In the genomic region with DNA sequence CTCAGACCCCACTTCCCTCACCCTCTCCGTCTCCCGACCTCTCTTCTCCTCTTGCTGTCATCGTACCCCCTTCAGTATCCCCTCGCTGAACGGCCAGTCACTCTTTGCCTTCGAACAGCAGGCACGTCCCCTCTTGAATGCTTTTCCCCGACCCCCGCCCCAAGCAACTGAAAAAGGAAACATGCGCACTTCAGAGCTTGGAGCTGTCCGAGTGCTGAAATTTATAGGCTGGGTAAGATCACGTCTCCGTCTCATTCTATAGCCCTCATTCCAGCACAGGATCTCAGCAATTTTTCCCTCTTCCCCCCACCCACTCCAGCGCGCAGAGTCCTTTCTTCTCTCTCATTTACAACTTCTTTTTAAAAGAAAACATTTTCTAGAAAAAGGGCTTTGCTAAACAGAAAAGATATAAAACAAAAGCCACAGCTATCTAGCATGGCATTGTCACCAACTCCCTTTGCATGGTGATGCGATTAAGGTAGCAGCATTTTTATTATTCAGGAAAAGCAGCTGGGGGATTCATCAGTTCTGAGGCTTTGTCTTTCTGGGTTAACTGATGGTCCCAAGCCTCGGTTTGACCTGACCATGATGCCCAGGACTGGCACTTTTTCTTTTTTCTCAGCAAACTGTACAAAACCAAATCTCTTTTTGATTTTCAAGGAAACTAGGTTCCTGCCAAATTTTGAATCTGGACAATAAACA, we compare ENCODE assay signal across 1 cellular context.
TF ChIP-seq lines count a peak whose summit lies in the region.

A gene (plus strand): TSS at position 249 of the 702 bp plus-strand sequence. CDS start 522 bp downstream, outside the sequence.

TF ChIP-seq in GM12878, 131 proteins besides CTCF, POLR2A, EP300 and RAD21:
- TF ChIP-seq, protein P1, sequence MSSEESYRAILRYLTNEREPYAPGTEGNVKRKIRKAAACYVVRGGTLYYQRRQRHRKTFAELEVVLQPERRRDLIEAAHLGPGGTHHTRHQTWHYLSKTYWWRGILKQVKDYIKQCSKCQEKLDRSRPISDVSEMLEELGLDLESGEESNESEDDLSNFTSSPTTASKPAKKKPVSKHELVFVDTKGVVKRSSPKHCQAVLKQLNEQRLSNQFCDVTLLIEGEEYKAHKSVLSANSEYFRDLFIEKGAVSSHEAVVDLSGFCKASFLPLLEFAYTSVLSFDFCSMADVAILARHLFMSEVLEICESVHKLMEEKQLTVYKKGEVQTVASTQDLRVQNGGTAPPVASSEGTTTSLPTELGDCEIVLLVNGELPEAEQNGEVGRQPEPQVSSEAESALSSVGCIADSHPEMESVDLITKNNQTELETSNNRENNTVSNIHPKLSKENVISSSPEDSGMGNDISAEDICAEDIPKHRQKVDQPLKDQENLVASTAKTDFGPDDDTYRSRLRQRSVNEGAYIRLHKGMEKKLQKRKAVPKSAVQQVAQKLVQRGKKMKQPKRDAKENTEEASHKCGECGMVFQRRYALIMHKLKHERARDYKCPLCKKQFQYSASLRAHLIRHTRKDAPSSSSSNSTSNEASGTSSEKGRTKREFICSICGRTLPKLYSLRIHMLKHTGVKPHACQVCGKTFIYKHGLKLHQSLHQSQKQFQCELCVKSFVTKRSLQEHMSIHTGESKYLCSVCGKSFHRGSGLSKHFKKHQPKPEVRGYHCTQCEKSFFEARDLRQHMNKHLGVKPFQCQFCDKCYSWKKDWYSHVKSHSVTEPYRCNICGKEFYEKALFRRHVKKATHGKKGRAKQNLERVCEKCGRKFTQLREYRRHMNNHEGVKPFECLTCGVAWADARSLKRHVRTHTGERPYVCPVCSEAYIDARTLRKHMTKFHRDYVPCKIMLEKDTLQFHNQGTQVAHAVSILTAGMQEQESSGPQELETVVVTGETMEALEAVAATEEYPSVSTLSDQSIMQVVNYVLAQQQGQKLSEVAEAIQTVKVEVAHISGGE (CRISPR knock-in tag; IDR thresholded peaks at IDR 0.05), result no peak
- TF ChIP-seq SMAD5 (IDR thresholded peaks at IDR 0.05; ENCODE audit: low read depth) (no peak), EED (IDR thresholded peaks at IDR 0.05; ENCODE audit: low read depth) (no peak), GABPA (IDR thresholded peaks at IDR 0.05; ENCODE audit: low read depth) (no peak)
- TF ChIP-seq, protein P2, sequence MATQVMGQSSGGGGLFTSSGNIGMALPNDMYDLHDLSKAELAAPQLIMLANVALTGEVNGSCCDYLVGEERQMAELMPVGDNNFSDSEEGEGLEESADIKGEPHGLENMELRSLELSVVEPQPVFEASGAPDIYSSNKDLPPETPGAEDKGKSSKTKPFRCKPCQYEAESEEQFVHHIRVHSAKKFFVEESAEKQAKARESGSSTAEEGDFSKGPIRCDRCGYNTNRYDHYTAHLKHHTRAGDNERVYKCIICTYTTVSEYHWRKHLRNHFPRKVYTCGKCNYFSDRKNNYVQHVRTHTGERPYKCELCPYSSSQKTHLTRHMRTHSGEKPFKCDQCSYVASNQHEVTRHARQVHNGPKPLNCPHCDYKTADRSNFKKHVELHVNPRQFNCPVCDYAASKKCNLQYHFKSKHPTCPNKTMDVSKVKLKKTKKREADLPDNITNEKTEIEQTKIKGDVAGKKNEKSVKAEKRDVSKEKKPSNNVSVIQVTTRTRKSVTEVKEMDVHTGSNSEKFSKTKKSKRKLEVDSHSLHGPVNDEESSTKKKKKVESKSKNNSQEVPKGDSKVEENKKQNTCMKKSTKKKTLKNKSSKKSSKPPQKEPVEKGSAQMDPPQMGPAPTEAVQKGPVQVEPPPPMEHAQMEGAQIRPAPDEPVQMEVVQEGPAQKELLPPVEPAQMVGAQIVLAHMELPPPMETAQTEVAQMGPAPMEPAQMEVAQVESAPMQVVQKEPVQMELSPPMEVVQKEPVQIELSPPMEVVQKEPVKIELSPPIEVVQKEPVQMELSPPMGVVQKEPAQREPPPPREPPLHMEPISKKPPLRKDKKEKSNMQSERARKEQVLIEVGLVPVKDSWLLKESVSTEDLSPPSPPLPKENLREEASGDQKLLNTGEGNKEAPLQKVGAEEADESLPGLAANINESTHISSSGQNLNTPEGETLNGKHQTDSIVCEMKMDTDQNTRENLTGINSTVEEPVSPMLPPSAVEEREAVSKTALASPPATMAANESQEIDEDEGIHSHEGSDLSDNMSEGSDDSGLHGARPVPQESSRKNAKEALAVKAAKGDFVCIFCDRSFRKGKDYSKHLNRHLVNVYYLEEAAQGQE (IDR thresholded peaks at IDR 0.05; ENCODE audit: low read depth, low read length), result peak; percentile 90
- TF ChIP-seq, protein P3, sequence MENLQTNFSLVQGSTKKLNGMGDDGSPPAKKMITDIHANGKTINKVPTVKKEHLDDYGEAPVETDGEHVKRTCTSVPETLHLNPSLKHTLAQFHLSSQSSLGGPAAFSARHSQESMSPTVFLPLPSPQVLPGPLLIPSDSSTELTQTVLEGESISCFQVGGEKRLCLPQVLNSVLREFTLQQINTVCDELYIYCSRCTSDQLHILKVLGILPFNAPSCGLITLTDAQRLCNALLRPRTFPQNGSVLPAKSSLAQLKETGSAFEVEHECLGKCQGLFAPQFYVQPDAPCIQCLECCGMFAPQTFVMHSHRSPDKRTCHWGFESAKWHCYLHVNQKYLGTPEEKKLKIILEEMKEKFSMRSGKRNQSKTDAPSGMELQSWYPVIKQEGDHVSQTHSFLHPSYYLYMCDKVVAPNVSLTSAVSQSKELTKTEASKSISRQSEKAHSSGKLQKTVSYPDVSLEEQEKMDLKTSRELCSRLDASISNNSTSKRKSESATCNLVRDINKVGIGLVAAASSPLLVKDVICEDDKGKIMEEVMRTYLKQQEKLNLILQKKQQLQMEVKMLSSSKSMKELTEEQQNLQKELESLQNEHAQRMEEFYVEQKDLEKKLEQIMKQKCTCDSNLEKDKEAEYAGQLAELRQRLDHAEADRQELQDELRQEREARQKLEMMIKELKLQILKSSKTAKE (IDR thresholded peaks at IDR 0.05; ENCODE audit: low read depth, poor library complexity, severe bottlenecking), result no peak
- TF ChIP-seq, protein P4, sequence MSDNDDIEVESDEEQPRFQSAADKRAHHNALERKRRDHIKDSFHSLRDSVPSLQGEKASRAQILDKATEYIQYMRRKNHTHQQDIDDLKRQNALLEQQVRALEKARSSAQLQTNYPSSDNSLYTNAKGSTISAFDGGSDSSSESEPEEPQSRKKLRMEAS (IDR thresholded peaks at IDR 0.05; ENCODE audit: low read depth, low read length), result no peak
